17 cellular contexts compared by ENCODE assay signal in genomic region chr2:237878321-237879057, GRCh38. TPM values are rescaled to one million over a fixed set of nuclear protein-coding genes. Genes with fewer than 3 reads are reported as not detected.
A peak's percentile ranks its signal among the peaks of the same experiment; 100 is the strongest.
DNase-seq lines count a peak whose midpoint lies in the region; ATAC-seq and TF ChIP-seq lines count a peak whose summit lies in the region.
"Had no signal": no experiment of that assay in that cellular context is flagged by ENCODE, and none has a peak within 500 bp of the region (broad histone marks: within the 10 kb centered on the region; RNA-seq: fewer than 3 reads in every experiment).

No MANE protein-coding gene starts in this region.

- DNase-seq in activated B cell treated with CpG ODN at 0.5 μM for 24 hours (peak; percentile 10), right atrium auricular region (ENCODE audit: low spot score) (no peak), gastrocnemius medialis (no peak), cerebellar cortex (ENCODE audit: low spot score) (no peak), NCI-H2029 treated with DMSO at 0.1 percent for 48 hours (lab: John Stamatoyannopoulos, UW) (no peak), cortex of kidney (lab: John Stamatoyannopoulos, UW) (no peak), OCI-LY7 (ENCODE audit: low spot score) (no peak)
- DNase-seq: activated CD4-positive, alpha-beta T cell treated with anti-CD3 and anti-CD28 coated beads for 4 hours; DMS153; midbrain; MV-4-11; NCI-H748 treated with DMSO at 0.1 percent for 48 hours; occipital lobe had no signal

- H3K27me3 ChIP-seq in right atrium auricular region (no peaks in the 10 kb centered on the region), gastrocnemius medialis (no peaks in the 10 kb centered on the region)

- H3K9me2 ChIP-seq in OCI-LY7 (ENCODE audit: insufficient read depth, low read length) = no peaks in the 10 kb centered on the region

- H3K4me1 Mint-ChIP-seq in activated B cell treated with CpG ODN at 0.5 μM for 24 hours = no peaks in the 10 kb centered on the region

- CTCF ChIA-PET in activated B cell treated with CpG ODN at 0.5 μM for 24 hours (lab: Charles Lee) (no interaction called here), OCI-LY7 (lab: Charles Lee; ENCODE audit: unreplicated experiment) (no interaction called here)

- peaks cover 17% of the 10 kb centered on the region for H3K36me3 ChIP-seq in right atrium auricular region
- no peaks in the 10 kb centered on the region for H3K36me3 ChIP-seq in gastrocnemius medialis
- H3K36me3 ChIP-seq in OCI-LY7 (ENCODE audit: insufficient read depth, low read length) = no peaks in the 10 kb centered on the region

- no peak overlapping the region for H2AFZ ChIP-seq in OCI-LY7 (ENCODE audit: low read length)

- H3K4me2 ChIP-seq in OCI-LY7 (ENCODE audit: low read length) = no peak overlapping the region

- TF ChIP-seq POLR2A in gastrocnemius medialis (IDR thresholded peaks at IDR 0.05) = no peak

- H3K4me1 ChIP-seq in right atrium auricular region (peaks cover 0 to 41% of the 10 kb centered on the region in 2 donors), gastrocnemius medialis (peaks cover 24 to 31% of the 10 kb centered on the region in 2 donors), OCI-LY7 (ENCODE audit: insufficient read depth, low read length, poor library complexity, severe bottlenecking) (no peaks in the 10 kb centered on the region)

- H3K36me3 Mint-ChIP-seq in activated B cell treated with CpG ODN at 0.5 μM for 24 hours (ENCODE audit: low read depth) = no peaks in the 10 kb centered on the region
- H3K36me3 Mint-ChIP-seq: activated naive CD8-positive, alpha-beta T cell had no signal

- H3K27me3 Mint-ChIP-seq in activated B cell treated with CpG ODN at 0.5 μM for 24 hours = peaks cover 5% of the 10 kb centered on the region
- H3K27me3 Mint-ChIP-seq: activated naive CD8-positive, alpha-beta T cell had no signal

- POLR2A ChIA-PET in activated B cell treated with CpG ODN at 0.5 μM for 24 hours (lab: Charles Lee) = no interaction called here
- POLR2A ChIA-PET in OCI-LY7 (lab: Charles Lee) = no interaction called here

- no peak overlapping the region for H3K27ac Mint-ChIP-seq in activated B cell treated with CpG ODN at 0.5 μM for 24 hours
- H3K27ac Mint-ChIP-seq: activated naive CD8-positive, alpha-beta T cell; T-helper 1 cell treated with Interleukin-12 subunit alpha and Interleukin-12 subunit beta and Interleukin-4 antibody, amounts not matched to agents 30 μg/mL and 1 μg/mL, for 36 hours had no signal

- no peak overlapping the region for H3K4me3 Mint-ChIP-seq in activated B cell treated with CpG ODN at 0.5 μM for 24 hours
- H3K4me3 Mint-ChIP-seq: activated naive CD8-positive, alpha-beta T cell; T-helper 1 cell treated with Interleukin-12 subunit alpha and Interleukin-12 subunit beta and Interleukin-4 antibody, amounts not matched to agents 30 μg/mL and 1 μg/mL, for 36 hours had no signal

- no peaks in the 10 kb centered on the region for H3K79me2 ChIP-seq in OCI-LY7 (ENCODE audit: insufficient read depth, low read depth, low read length)

- H3K9me3 ChIP-seq in right atrium auricular region (no peaks in the 10 kb centered on the region), gastrocnemius medialis (no peaks in the 10 kb centered on the region), OCI-LY7 (ENCODE audit: low read length) (no peaks in the 10 kb centered on the region)

- H3K27ac ChIP-seq in C4-2B (peak overlapping the region; percentile 69), right atrium auricular region (peak overlapping the region; percentile 36 to 56), gastrocnemius medialis (peak overlapping the region; percentile 30 to 71 (median 50)), OCI-LY7 (ENCODE audit: low read depth, low read length, poor library complexity, severe bottlenecking) (no peak overlapping the region)

- BruUV-seq in OCI-LY7 (replicated peaks; lab: Mats Ljungman, UMichigan) = no TSS peak

- H3K9me3 Mint-ChIP-seq in activated B cell treated with CpG ODN at 0.5 μM for 24 hours = no peaks in the 10 kb centered on the region
- H3K9me3 Mint-ChIP-seq: T-helper 1 cell treated with Interleukin-12 subunit alpha and Interleukin-12 subunit beta and Interleukin-4 antibody, amounts not matched to agents 30 μg/mL and 1 μg/mL, for 36 hours had no signal

- no peaks in the 10 kb centered on the region for H4K20me1 ChIP-seq in OCI-LY7 (ENCODE audit: insufficient read depth, low read length)

- no peak for TF ChIP-seq CTCF in C4-2B (conservative IDR thresholded peaks at IDR 0.05)
- no peak for TF ChIP-seq CTCF in activated B cell treated with CpG ODN at 0.5 μM for 24 hours (IDR thresholded peaks at IDR 0.05)
- no peak for TF ChIP-seq CTCF in right atrium auricular region (IDR thresholded peaks at IDR 0.05)
- no peak for TF ChIP-seq CTCF in gastrocnemius medialis (IDR thresholded peaks at IDR 0.05 in 4 of 5, conservative IDR thresholded peaks at IDR 0.05 in 1 of 5)
- TF ChIP-seq CTCF in OCI-LY7 (conservative IDR thresholded peaks at IDR 0.05; ENCODE audit: low read length) = no peak

- in situ Hi-C loops in gastrocnemius medialis (cut with MboI; ENCODE audit: low sequenced_read_pairs in 4 of 4) = no loop called here

- H3K4me3 ChIP-seq in right atrium auricular region (no peak overlapping the region), gastrocnemius medialis (no peak overlapping the region), OCI-LY7 (ENCODE audit: low read depth, low read length, poor library complexity, severe bottlenecking) (no peak overlapping the region)

- intact Hi-C loops in activated B cell treated with CpG ODN at 0.5 μM for 24 hours (cut with micrococcal nuclease) = no loop called here
- intact Hi-C loops in gastrocnemius medialis (cut with DNase I; ENCODE audit: low total_unique reads) = no loop called here
- intact Hi-C loops in OCI-LY7 (cut with micrococcal nuclease; ENCODE audit: unreplicated experiment) = no loop called here

- no peak for ATAC-seq in activated B cell treated with CpG ODN at 0.5 μM for 24 hours (ENCODE audit: low read depth)
- ATAC-seq in gastrocnemius medialis = no peak

RNA-seq across cellular contexts. Expression of gene RAMP1, which starts 19.1 kb away (rescaled TPM):
- total RNA-seq in activated B cell treated with CpG ODN at 0.5 μM for 24 hours = 3.9 and 4.4 TPM in 2 replicates
- total RNA-seq in right atrium auricular region = 100 to 1,000 TPM; 239 to 275 TPM
- total RNA-seq in gastrocnemius medialis = 100 to 1,000 TPM in 1 of 4 donors, 10 to 100 TPM in 3; 28.7 to 168 (median 71.8) TPM
- not detected in 2 replicates for total RNA-seq in OCI-LY7 (2014; rRNA removed; shearing (Covaris generic))
- total RNA-seq in OCI-LY7 (2022) = 0.42 TPM in 1 of 2 replicates, not detected in the other
- total RNA-seq: endothelial cell of umbilical vein had no signal
